14 cellular contexts compared by ENCODE assay signal in the genomic region with DNA sequence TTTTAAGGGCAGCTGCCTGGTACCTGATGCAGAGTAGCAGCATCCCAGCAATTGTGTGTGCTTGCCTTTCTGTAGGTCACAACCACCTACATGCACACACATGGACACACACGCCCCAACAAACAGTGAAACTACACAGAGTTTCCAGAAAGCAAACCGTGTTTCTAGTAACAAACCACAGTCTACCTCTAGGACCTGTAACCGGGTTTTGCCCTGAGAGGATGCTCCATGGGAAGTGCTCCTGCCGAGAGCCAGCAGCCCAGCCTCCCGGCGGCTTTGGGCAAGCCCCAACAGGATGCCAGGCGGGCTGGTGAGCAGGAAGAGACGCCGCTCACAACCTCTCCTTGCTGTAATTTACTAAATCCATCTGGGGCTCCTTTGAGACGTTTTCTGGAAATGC. TPM values are rescaled to one million over a fixed set of nuclear protein-coding genes. Genes with fewer than 3 reads are reported as not detected.
DNase-seq lines count a peak whose midpoint lies in the region; ATAC-seq, FAIRE-seq and TF ChIP-seq lines count a peak whose summit lies in the region.
"Had no signal": no experiment of that assay in that cellular context is flagged by ENCODE, and none has a peak within 500 bp of the region (broad histone marks: within the 10 kb centered on the region; RNA-seq: fewer than 3 reads in every experiment).

No MANE protein-coding gene starts in this region.

- H4K20me1 ChIP-seq in HepG2 (ENCODE audit: insufficient read depth, low read length): no peaks in the 10 kb centered on the region

- no peak for FAIRE-seq in HepG2 (lab: Jason Lieb, UNC)

- H3K9ac ChIP-seq in HepG2 (ENCODE audit: insufficient read depth, low read depth, low read length): no peak overlapping the region

- peaks cover 46% of the 10 kb centered on the region for H3K4me1 Mint-ChIP-seq in activated naive CD8-positive, alpha-beta T cell treated with anti-CD3 and anti-CD28 coated beads, Interleukin-2, amount 10 ng/mL, durations not matched to agents 7 days and 5 days

- peak overlapping the region; percentile 8 for H3K4me3 Mint-ChIP-seq in activated naive CD8-positive, alpha-beta T cell treated with anti-CD3 and anti-CD28 coated beads, Interleukin-2, amount 10 ng/mL, durations not matched to agents 7 days and 5 days

- H3K27me3 ChIP-seq in right lobe of liver: no peaks in the 10 kb centered on the region
- H3K27me3 ChIP-seq in HepG2 (ENCODE audit: control insufficient read depth in 1 of 2, insufficient read depth in 2 of 2, low read length in 2 of 2): peaks cover 8 to 28% of the 10 kb centered on the region in 2 experiments; a peak in 3 of 5 replicates
- H3K27me3 ChIP-seq: SJSA1 had no signal

- peaks cover 0 to 8% (median 2%) of the 10 kb centered on the region in 4 donors for H3K4me1 ChIP-seq in right lobe of liver
- peaks cover 64% of the 10 kb centered on the region for H3K4me1 ChIP-seq in HepG2 (ENCODE audit: insufficient read depth, low read length)

- CTCF ChIA-PET in HepG2 (lab: Yijun Ruan, JAX; ENCODE audit: low intra/inter-chr PET ratio, low total read pairs) (no interaction called here), HEK293T (lab: Yijun Ruan, JAX) (interaction anchor here (1.5 to 3.8 kb wide), 2 partner anchors 9 to 71 kb away, joined by 6 to 17 read pairs; no protein-coding TSS in a partner anchor)

- TF ChIP-seq EP300 in HepG2 (IDR thresholded peaks at IDR 0.05; ENCODE audit: low read depth in 2 of 2, low read length in 2 of 2) (no peak), HepG2 (CRISPR knock-in tag; IDR thresholded peaks at IDR 0.05; ENCODE audit: borderline replicate concordance) (no peak)

- no peak overlapping the region for H3K4me2 ChIP-seq in HepG2 (ENCODE audit: low read depth, low read length)

- H2AFZ ChIP-seq in HepG2 (ENCODE audit: low read length): no peak overlapping the region

- in situ Hi-C loops in HepG2 (cut with HindIII; ENCODE audit: extremely low pct_ligation_motif_present, low pct_unique_long_range_greater_than_20kb): no loop called here

- TF ChIP-seq POLR2A in right lobe of liver (IDR thresholded peaks at IDR 0.05) (no peak), HepG2 (IDR thresholded peaks at IDR 0.05; ENCODE audit: insufficient read depth in 1 of 2, low read depth in 2 of 2, low read length in 2 of 2) (no peak)

- no peak overlapping the region for H3K4me3 ChIP-seq in right lobe of liver
- no peak overlapping the region for H3K4me3 ChIP-seq in HepG2 (replicated peaks in 1 of 3; ENCODE audit: insufficient read depth in 1 of 3, low read depth in 2 of 3, low read length in 3 of 3)
- H3K4me3 ChIP-seq: dorsolateral prefrontal cortex, psoas muscle, SJSA1, transverse colon had no signal

- no TSS peak for BruUV-seq in HepG2 (replicated peaks; lab: Mats Ljungman, UMichigan)

- TF ChIP-seq CTCF in right lobe of liver (IDR thresholded peaks at IDR 0.05) (no peak), HepG2 (CRISPR knock-in tag; IDR thresholded peaks at IDR 0.05) (no peak)

- no peaks in the 10 kb centered on the region for H3K27me3 Mint-ChIP-seq in activated naive CD8-positive, alpha-beta T cell treated with anti-CD3 and anti-CD28 coated beads, Interleukin-2, amount 10 ng/mL, durations not matched to agents 7 days and 5 days

- POLR2A ChIA-PET in activated naive CD8-positive, alpha-beta T cell treated with anti-CD3 and anti-CD28 coated beads, Interleukin-2, amount 10 ng/mL, durations not matched to agents 7 days and 5 days (lab: Charles Lee): interaction anchor here (0.5 to 10.5 kb wide), 9 partner anchors 9 to 414 kb away, joined by 3 to 174 read pairs (median 3); a partner anchor contains a TSS
- POLR2A ChIA-PET in HepG2 (lab: Yijun Ruan, JAX): interaction anchor here (2.7 kb wide), 1 partner anchor 11 kb away, joined by 28 read pairs; no protein-coding TSS in a partner anchor
- POLR2A ChIA-PET in HEK293T (lab: Yijun Ruan, JAX): no interaction called here

- H3K36me3 ChIP-seq in right lobe of liver (no peaks in the 10 kb centered on the region), HepG2 (replicated peaks in 1 of 2; ENCODE audit: control insufficient read depth in 1 of 2, insufficient read depth in 2 of 2, low read length in 2 of 2) (no peaks in the 10 kb centered on the region)
- H3K36me3 ChIP-seq: transverse colon had no signal

- TF ChIP-seq RAD21 in HepG2 (CRISPR knock-in tag; IDR thresholded peaks at IDR 0.05): no peak

- peak in 4 of 6 experiments; percentile 29 to 57 (median 46) for DNase-seq in stimulated activated naive CD4-positive, alpha-beta T cell (lab: John Stamatoyannopoulos, UW)
- DNase-seq in stimulated activated naive CD4-positive, alpha-beta T cell treated with Interleukin-2 at 50 U/mL for 16 hours (lab: John Stamatoyannopoulos, UW): no peak
- peak; percentile 63 for DNase-seq in NCI-H1105 treated with DMSO at 0.1 percent for 48 hours (lab: John Stamatoyannopoulos, UW)
- DNase-seq in activated naive CD8-positive, alpha-beta T cell treated with anti-CD3 and anti-CD28 coated beads, Interleukin-2, amount 10 ng/mL, durations not matched to agents 7 days and 5 days: no peak
- DNase-seq in right lobe of liver: no peak
- no peak for DNase-seq in HepG2 (ENCODE audit: low spot score)
- DNase-seq in HEK293T (ENCODE audit: extremely low spot score): no peak
- DNase-seq: dorsolateral prefrontal cortex, left ventricle myocardium superior, NCI-H2107, psoas muscle, transverse colon had no signal

- no peaks in the 10 kb centered on the region for H3K36me3 Mint-ChIP-seq in activated naive CD8-positive, alpha-beta T cell treated with anti-CD3 and anti-CD28 coated beads, Interleukin-2, amount 10 ng/mL, durations not matched to agents 7 days and 5 days

- no peak for ATAC-seq in activated naive CD8-positive, alpha-beta T cell treated with anti-CD3 and anti-CD28 coated beads, Interleukin-2, amount 10 ng/mL, durations not matched to agents 7 days and 5 days (ENCODE audit: low read depth)
- ATAC-seq in right lobe of liver (no peak), HepG2 (no peak)
- ATAC-seq: left ventricle myocardium superior, psoas muscle had no signal

- no peaks in the 10 kb centered on the region for H3K9me3 Mint-ChIP-seq in activated naive CD8-positive, alpha-beta T cell treated with anti-CD3 and anti-CD28 coated beads, Interleukin-2, amount 10 ng/mL, durations not matched to agents 7 days and 5 days

- H3K79me2 ChIP-seq in HepG2 (ENCODE audit: insufficient read depth, low read length): no peaks in the 10 kb centered on the region

- 56% methylated on average over 2 of the region's 10 CpGs for WGBS in right lobe of liver (ENCODE audit: insufficient coverage, low coverage, low lambda C conversion rate, missing lambda C conversion rate)
- WGBS in HepG2 (ENCODE audit: low lambda C conversion rate): 36% methylated on average over 8 of the region's 10 CpGs

- intact Hi-C loops in right lobe of liver (cut with DNase I) (no loop called here), HepG2 (cut with micrococcal nuclease; ENCODE audit: unreplicated experiment) (no loop called here)

- H3K9me3 ChIP-seq in right lobe of liver: no peaks in the 10 kb centered on the region
- no peaks in the 10 kb centered on the region for H3K9me3 ChIP-seq in HepG2 (ENCODE audit: low read length)
- H3K9me3 ChIP-seq: psoas muscle, SJSA1, transverse colon had no signal

- no peak overlapping the region for H3K27ac ChIP-seq in right lobe of liver
- no peak overlapping the region for H3K27ac ChIP-seq in HepG2 (ENCODE audit: extremely low read length, insufficient read depth, low read length)
- H3K27ac ChIP-seq: C4-2B, dorsolateral prefrontal cortex, psoas muscle, SJSA1, transverse colon had no signal

- peak overlapping the region; percentile 56 for H3K27ac Mint-ChIP-seq in activated naive CD8-positive, alpha-beta T cell treated with anti-CD3 and anti-CD28 coated beads, Interleukin-2, amount 10 ng/mL, durations not matched to agents 7 days and 5 days

TF ChIP-seq in HepG2, 621 proteins besides CTCF, POLR2A, EP300 and RAD21 (continues in another document):
- TF ChIP-seq ZNF672 (CRISPR knock-in tag; IDR thresholded peaks at IDR 0.05) (no peak), ZFP90 (CRISPR knock-in tag; IDR thresholded peaks at IDR 0.05; ENCODE audit: borderline replicate concordance) (no peak), SMAD9 (CRISPR knock-in tag; IDR thresholded peaks at IDR 0.05) (no peak), ZNF598 (CRISPR knock-in tag; IDR thresholded peaks at IDR 0.05; ENCODE audit: borderline replicate concordance) (no peak)

TF ChIP-seq in HEK293T, 16 proteins besides CTCF, POLR2A, EP300 and RAD21 (continues in another document):
- TF ChIP-seq FOXM1 (IDR thresholded peaks at IDR 0.05; ENCODE audit: borderline replicate concordance) (no peak), ZNF384 (IDR thresholded peaks at IDR 0.05) (no peak), LEF1 (IDR thresholded peaks at IDR 0.05; ENCODE audit: borderline replicate concordance) (no peak), ARNT (IDR thresholded peaks at IDR 0.05) (no peak)

RNA-seq across cellular contexts. Expression of a gene that starts 4.1 kb away (rescaled TPM):
- total RNA-seq in activated naive CD8-positive, alpha-beta T cell treated with anti-CD3 and anti-CD28 coated beads, Interleukin-2, amount 10 ng/mL, durations not matched to agents 7 days and 5 days: 100 to 1,000 TPM; 283 to 315 TPM
- total RNA-seq in right lobe of liver (1 to 10 TPM; 2.0 to 3.8 (median 2.7) TPM), HepG2 (2016; rRNA removed; fragmentation: Illumina TruSeq; extraction: Trizol) (6.8 and 7.9 TPM in 2 replicates)
- 5.3 and 5.4 TPM in 2 replicates for total RNA-seq in HepG2 (2016; cell fraction: cytosol; rRNA removed; fragmentation: Illumina TruSeq; extraction: Trizol; ENCODE audit: low read depth)
- total RNA-seq in HepG2 (2016; cell fraction: insoluble cytoplasmic fraction; rRNA removed; fragmentation: Illumina TruSeq; extraction: Trizol): 7.1 and 8.8 TPM in 2 replicates
- total RNA-seq in HepG2 (2016; cell fraction: membrane; rRNA removed; fragmentation: Illumina TruSeq; extraction: Trizol): 15.7 and 15.8 TPM in 2 replicates
- 10.0 and 10.9 TPM in 2 replicates for total RNA-seq in HepG2 (2016; cell fraction: nucleus; rRNA removed; fragmentation: Illumina TruSeq; extraction: Trizol)
- 6.3 and 9.0 TPM in 2 replicates for polyA plus RNA-seq in HepG2 (2011; rRNA removed)
- 4.8 and 5.8 TPM in 2 replicates for polyA plus RNA-seq in HepG2 (2011; cell fraction: cytosol; rRNA removed)
- 7.5 and 7.7 TPM in 2 replicates for polyA plus RNA-seq in HepG2 (2011; cell fraction: nucleus; rRNA removed)
- 8.6 and 11.4 TPM in 2 replicates for polyA plus RNA-seq in HepG2 (2012)
- polyA plus RNA-seq in HepG2 (2016; cell fraction: cytosol; fragmentation: Illumina TruSeq; extraction: Trizol; ENCODE audit: low read depth): 21.6 and 22.8 TPM in 2 replicates
- 21.8 and 29.7 TPM in 2 replicates for polyA plus RNA-seq in HepG2 (2016; cell fraction: insoluble cytoplasmic fraction; fragmentation: Illumina TruSeq; extraction: Trizol; ENCODE audit: low read depth)
- 44.0 and 50.2 TPM in 2 replicates for polyA plus RNA-seq in HepG2 (2016; cell fraction: membrane; fragmentation: Illumina TruSeq; extraction: Trizol; ENCODE audit: low read depth)
- 25.7 and 28.7 TPM in 2 replicates for polyA plus RNA-seq in HepG2 (2016; cell fraction: nucleus; fragmentation: Illumina TruSeq; extraction: Trizol; ENCODE audit: insufficient read depth, low read depth)
- 0.19 and 20.5 TPM in 2 replicates for polyA minus RNA-seq in HepG2 (2011; rRNA and poly(A)+ RNA removed; ENCODE audit: low replicate concordance)
- 3.3 and 5.4 TPM in 2 replicates for polyA minus RNA-seq in HepG2 (2011; cell fraction: cytosol; rRNA and poly(A)+ RNA removed)
- polyA minus RNA-seq in HepG2 (2011; cell fraction: nucleus; rRNA and poly(A)+ RNA removed): 15.2 and 18.2 TPM in 2 replicates

Comparison
In these comparisons a context has a peak if more than half of its experiments do, and no peak if none do; other contexts are left out.
1. DNase-seq: peak in stimulated activated naive CD4-positive, alpha-beta T cell (4 of 6) and NCI-H1105 treated with DMSO at 0.1 percent for 48 hours (single experiment); none in stimulated activated naive CD4-positive, alpha-beta T cell treated with Interleukin-2 at 50 U/mL for 16 hours (single experiment), activated naive CD8-positive, alpha-beta T cell treated with anti-CD3 and anti-CD28 coated beads, Interleukin-2, amount 10 ng/mL, durations not matched to agents 7 days and 5 days (single experiment), right lobe of liver (0 of 3), HepG2 (single experiment) and HEK293T (single experiment).
2. RNA of a gene that starts 4.1 kb away (total RNA-seq): 283 to 315 TPM in activated naive CD8-positive, alpha-beta T cell treated with anti-CD3 and anti-CD28 coated beads, Interleukin-2, amount 10 ng/mL, durations not matched to agents 7 days and 5 days; 5.3 to 15.8 TPM in HepG2 and 2.0 to 3.8 TPM in right lobe of liver; every median in the first group is over 10 times any median in the second.